In genomic region chr11:65646921-65647701, GRCh38 we compare ENCODE assay signal across 9 cellular contexts. TPM values are rescaled to one million over a fixed set of nuclear protein-coding genes. Genes with fewer than 3 reads are reported as not detected.
DNase-seq lines count a peak whose midpoint lies in the region; ATAC-seq and TF ChIP-seq lines count a peak whose summit lies in the region.
"Had no signal": no experiment of that assay in that cellular context is flagged by ENCODE, and none has a peak within 500 bp of the region (broad histone marks: within the 10 kb centered on the region; RNA-seq: fewer than 3 reads in every experiment).

No MANE protein-coding gene starts in this region.

- TF ChIP-seq CTCF in heart left ventricle (IDR thresholded peaks at IDR 0.05) (no peak), osteoblast (IDR thresholded peaks at IDR 0.05; ENCODE audit: extremely low read depth, low read depth, low read length) (no peak)

- peaks cover 0 to 90% (median 71%) of the 10 kb centered on the region in 9 donors for H3K36me3 ChIP-seq in heart left ventricle
- H3K36me3 ChIP-seq in osteoblast (ENCODE audit: insufficient read depth, low read length): peaks cover 16% of the 10 kb centered on the region

- H3K27ac ChIP-seq in heart left ventricle (peak overlapping the region in 1 of 12 donors; percentile 41), osteoblast (ENCODE audit: low read depth, low read length) (no peak overlapping the region)

- TF ChIP-seq POLR2A in heart left ventricle (IDR thresholded peaks at IDR 0.05): no peak

- H4K20me1 ChIP-seq in osteoblast (ENCODE audit: insufficient read depth, low read length): no peaks in the 10 kb centered on the region

- peaks cover 23% of the 10 kb centered on the region for H3K4me1 Mint-ChIP-seq in activated CD4-positive, alpha-beta T cell treated with anti-CD3 and anti-CD28 coated beads, Interleukin-2, amount 10 ng/mL, durations not matched to agents 24 days and 14 days

- intact Hi-C loops in heart left ventricle (cut with DNase I): no loop called here
- intact Hi-C loops in activated CD4-positive, alpha-beta T cell treated with anti-CD3 and anti-CD28 coated beads, Interleukin-2, amount 10 ng/mL, durations not matched to agents 24 days and 14 days (cut with micrococcal nuclease): no loop called here

- ATAC-seq in SK-N-SH treated with all-trans-retinoic acid at 6 μM for 48 hours (peak; percentile 18; the same call in 2 of the 3 replicates), heart left ventricle (peak in 3 of 4 donors; percentile 14 to 29 (median 14))

- no peaks in the 10 kb centered on the region for H3K9me3 Mint-ChIP-seq in activated CD4-positive, alpha-beta T cell treated with anti-CD3 and anti-CD28 coated beads, Interleukin-2, amount 10 ng/mL, durations not matched to agents 24 days and 14 days
- H3K9me3 Mint-ChIP-seq: memory B cell had no signal

- no peaks in the 10 kb centered on the region for H3K9me3 ChIP-seq in heart left ventricle
- H3K9me3 ChIP-seq in osteoblast (ENCODE audit: low read depth, low read length): no peaks in the 10 kb centered on the region

- no peak overlapping the region for H3K4me3 Mint-ChIP-seq in activated CD4-positive, alpha-beta T cell treated with anti-CD3 and anti-CD28 coated beads, Interleukin-2, amount 10 ng/mL, durations not matched to agents 24 days and 14 days
- H3K4me3 Mint-ChIP-seq: memory B cell had no signal

- H3K27me3 ChIP-seq in heart left ventricle (peaks cover 0 to 12% (median 0%) of the 10 kb centered on the region in 9 donors), osteoblast (ENCODE audit: insufficient read depth, low read length) (no peaks in the 10 kb centered on the region)

- peaks cover 50% of the 10 kb centered on the region for H3K36me3 Mint-ChIP-seq in activated CD4-positive, alpha-beta T cell treated with anti-CD3 and anti-CD28 coated beads, Interleukin-2, amount 10 ng/mL, durations not matched to agents 24 days and 14 days (ENCODE audit: low read depth)

- H3K79me2 ChIP-seq in osteoblast (ENCODE audit: insufficient read depth, low read length): no peaks in the 10 kb centered on the region

- 44 to 58% (median 55%) methylated on average over 30 to 91 of the region's 91 CpGs for WGBS in heart left ventricle, 4 donors

- no peak overlapping the region for H3K27ac Mint-ChIP-seq in activated CD4-positive, alpha-beta T cell treated with anti-CD3 and anti-CD28 coated beads, Interleukin-2, amount 10 ng/mL, durations not matched to agents 24 days and 14 days
- H3K27ac Mint-ChIP-seq: memory B cell had no signal

- peak overlapping the region; percentile 63 for H3K4me2 ChIP-seq in osteoblast (ENCODE audit: insufficient read depth, low read length)

- peak overlapping the region; percentile 68 for H2AFZ ChIP-seq in osteoblast (ENCODE audit: low read length)

- H3K27me3 Mint-ChIP-seq in activated CD4-positive, alpha-beta T cell treated with anti-CD3 and anti-CD28 coated beads, Interleukin-2, amount 10 ng/mL, durations not matched to agents 24 days and 14 days: no peaks in the 10 kb centered on the region
- H3K27me3 Mint-ChIP-seq: memory B cell had no signal

- H3K4me1 ChIP-seq in heart left ventricle (peaks cover 0 to 47% (median 20%) of the 10 kb centered on the region in 12 donors), osteoblast (ENCODE audit: insufficient read depth, low read length) (peaks cover 12% of the 10 kb centered on the region)

- H3K4me3 ChIP-seq in heart left ventricle (peak overlapping the region in 2 of 12 donors; percentile 10 to 14), osteoblast (ENCODE audit: insufficient read depth, low read length) (peak overlapping the region; percentile 68)

- DNase-seq in C1 segment of cervical spinal cord (lab: John Stamatoyannopoulos, UW) (peak in 8 of 14 donors; percentile 9 to 42 (median 19)), heart left ventricle (peak in 2 of 5 donors; percentile 30 to 31), osteoblast (ENCODE audit: insufficient read length, low spot score, missing footprints) (peak; percentile 98), SHP77 treated with DMSO at 0.1 percent for 48 hours (lab: John Stamatoyannopoulos, UW) (no peak)
- DNase-seq in stimulated activated CD4-positive, alpha-beta T cell treated with anti-CD3 and anti-CD28 coated beads, Interleukin-12 subunit alpha, Interleukin-12 subunit beta, amount 100 ng/mL, for 4 hours: no peak
- DNase-seq in activated CD4-positive, alpha-beta T cell treated with anti-CD3 and anti-CD28 coated beads for 1 hour: no peak
- DNase-seq in activated CD4-positive, alpha-beta T cell treated with anti-CD3 and anti-CD28 coated beads, Interleukin-2, amount 10 ng/mL, durations not matched to agents 24 days and 14 days: no peak

TF ChIP-seq in SK-N-SH treated with all-trans-retinoic acid at 6 μM for 48 hours, 23 proteins besides CTCF, POLR2A, EP300 and RAD21:
- no peak for TF ChIP-seq ARNTL (CRISPR knock-in tag; IDR thresholded peaks at IDR 0.05; ENCODE audit: borderline replicate concordance, low read depth)

RNA-seq across cellular contexts. Expression of gene SIPA1, which starts 9.2 kb away (rescaled TPM):
- total RNA-seq in heart left ventricle (10 to 100 TPM; 17.0 to 63.3 (median 21.6) TPM), osteoblast (12.7 and 15.2 TPM in 2 replicates)
- polyA plus RNA-seq in heart left ventricle: 10 to 100 TPM; 26.5 to 35.5 TPM
- 118 and 125 TPM in 2 replicates for total RNA-seq in activated CD4-positive, alpha-beta T cell treated with anti-CD3 and anti-CD28 coated beads, Interleukin-2, amount 10 ng/mL, durations not matched to agents 24 days and 14 days

RNA-seq across cellular contexts. Expression of gene RELA, which starts 15.6 kb away (rescaled TPM):
- 10 to 100 TPM; 31.2 to 86.4 (median 42.3) TPM for total RNA-seq in heart left ventricle
- 10 to 100 TPM; 22.2 to 49.5 TPM for polyA plus RNA-seq in heart left ventricle
- 29.2 and 31.8 TPM in 2 replicates for total RNA-seq in osteoblast
- 95.7 and 98.2 TPM in 2 replicates for total RNA-seq in activated CD4-positive, alpha-beta T cell treated with anti-CD3 and anti-CD28 coated beads, Interleukin-2, amount 10 ng/mL, durations not matched to agents 24 days and 14 days

RNA-seq across cellular contexts. Expression of gene PCNX3, which starts 31.5 kb away (rescaled TPM):
- total RNA-seq in heart left ventricle (10 to 100 TPM in 8 of 9 donors, 1 to 10 TPM in 1; 9.5 to 23.4 (median 15.4) TPM), osteoblast (26.5 and 27.9 TPM in 2 replicates)
- polyA plus RNA-seq in heart left ventricle: 10 to 100 TPM in 1 of 2 donors, 1 to 10 TPM in 1; 7.1 to 14.0 TPM
- total RNA-seq in activated CD4-positive, alpha-beta T cell treated with anti-CD3 and anti-CD28 coated beads, Interleukin-2, amount 10 ng/mL, durations not matched to agents 24 days and 14 days: 52.0 and 55.1 TPM in 2 replicates

RNA-seq across cellular contexts. Expression of gene MAP3K11, which starts 33.1 kb away (rescaled TPM):
- total RNA-seq in heart left ventricle (10 to 100 TPM; 26.2 to 68.6 (median 31.4) TPM), osteoblast (19.4 and 21.4 TPM in 2 replicates)
- polyA plus RNA-seq in heart left ventricle: 10 to 100 TPM; 29.4 to 39.3 TPM
- 89.1 and 90.7 TPM in 2 replicates for total RNA-seq in activated CD4-positive, alpha-beta T cell treated with anti-CD3 and anti-CD28 coated beads, Interleukin-2, amount 10 ng/mL, durations not matched to agents 24 days and 14 days

RNA-seq across cellular contexts. Expression of gene KCNK7, which starts 51.5 kb away (rescaled TPM):
- total RNA-seq in heart left ventricle: under 1 TPM in 7 of 9 donors, not detected in 2; 0.18 to 0.75 (median 0.41) TPM
- 1 to 10 TPM in 1 of 2 donors, under 1 TPM in 1; 0.42 to 1.6 TPM for polyA plus RNA-seq in heart left ventricle
- total RNA-seq in osteoblast: 0.29 TPM in 1 of 2 replicates, not detected in the other
- total RNA-seq in activated CD4-positive, alpha-beta T cell treated with anti-CD3 and anti-CD28 coated beads, Interleukin-2, amount 10 ng/mL, durations not matched to agents 24 days and 14 days: 0.69 and 1.3 TPM in 2 replicates

Comparison
In these comparisons a context has a peak if more than half of its experiments do, and no peak if none do; other contexts are left out.
1. DNase-seq: peak in C1 segment of cervical spinal cord (8 of 14) and osteoblast (single experiment); none in stimulated activated CD4-positive, alpha-beta T cell treated with anti-CD3 and anti-CD28 coated beads, Interleukin-12 subunit alpha, Interleukin-12 subunit beta, amount 100 ng/mL, for 4 hours (single experiment), activated CD4-positive, alpha-beta T cell treated with anti-CD3 and anti-CD28 coated beads for 1 hour (single experiment), SHP77 treated with DMSO at 0.1 percent for 48 hours (single experiment) and activated CD4-positive, alpha-beta T cell treated with anti-CD3 and anti-CD28 coated beads, Interleukin-2, amount 10 ng/mL, durations not matched to agents 24 days and 14 days (single experiment).